24 cellular contexts compared by ENCODE assay signal in the genomic region with DNA sequence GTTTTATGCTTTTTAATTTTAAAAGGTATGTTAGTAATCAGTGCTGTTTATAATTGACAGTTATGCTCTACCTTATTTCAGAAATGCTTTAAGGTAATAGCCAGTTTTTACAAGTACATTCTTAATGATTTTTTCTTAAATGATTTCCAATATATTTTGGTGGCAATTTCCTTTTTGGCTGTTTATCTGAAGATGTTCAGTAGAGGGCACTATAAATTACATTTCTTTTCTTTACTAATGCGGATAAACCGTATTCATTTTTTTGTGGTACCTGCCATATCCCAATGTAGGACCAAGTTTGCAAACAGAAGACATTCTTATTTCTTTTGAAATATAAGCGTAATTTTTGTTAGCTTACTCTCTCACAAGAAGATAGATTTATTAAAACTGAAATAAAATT.
A peak's percentile ranks its signal among the peaks of the same experiment; 100 is the strongest.
DNase-seq lines count a peak whose midpoint lies in the region; ATAC-seq, FAIRE-seq and TF ChIP-seq lines count a peak whose summit lies in the region.
"Had no signal": no experiment of that assay in that cellular context is flagged by ENCODE, and none has a peak within 500 bp of the region (broad histone marks: within the 10 kb centered on the region; RNA-seq: fewer than 3 reads in every experiment).

No MANE protein-coding gene starts in this region.

- H3K27ac Mint-ChIP-seq in activated T-helper 17 cell treated with anti-CD3 and anti-CD28 coated beads, Interleukin-2, amount 50 U/mL, for 72 hours = no peak overlapping the region
- H3K27ac Mint-ChIP-seq: activated CD8-positive, alpha-beta T cell treated with anti-CD3 and anti-CD28 coated beads, Interleukin-2, amount 10 ng/mL, durations not matched to agents 7 days and 5 days; activated naive CD4-positive, alpha-beta T cell treated with anti-CD3 and anti-CD28 coated beads, Interleukin-2, amount 50 U/mL, for 24 hours; memory B cell; nephron had no signal

- CTCF ChIA-PET in OCI-LY7 (lab: Charles Lee; ENCODE audit: unreplicated experiment) = no interaction called here

- peaks cover 27% of the 10 kb centered on the region for H3K4me1 Mint-ChIP-seq in activated T-helper 17 cell treated with anti-CD3 and anti-CD28 coated beads, Interleukin-2, amount 50 U/mL, for 72 hours
- H3K4me1 Mint-ChIP-seq: memory B cell had no signal

- intact Hi-C loops in OCI-LY7 (cut with micrococcal nuclease; ENCODE audit: unreplicated experiment) = no loop called here

- H2AFZ ChIP-seq in OCI-LY7 (ENCODE audit: low read length) = no peak overlapping the region

- no peak overlapping the region for H3K4me3 Mint-ChIP-seq in activated T-helper 17 cell treated with anti-CD3 and anti-CD28 coated beads, Interleukin-2, amount 50 U/mL, for 72 hours
- H3K4me3 Mint-ChIP-seq: activated CD8-positive, alpha-beta T cell treated with anti-CD3 and anti-CD28 coated beads, Interleukin-2, amount 10 ng/mL, durations not matched to agents 7 days and 5 days; activated naive CD4-positive, alpha-beta T cell treated with anti-CD3 and anti-CD28 coated beads, Interleukin-2, amount 50 U/mL, for 24 hours; memory B cell; nephron had no signal

- no peak overlapping the region for H3K4me2 ChIP-seq in DOHH2 (ENCODE audit: low read length)
- H3K4me2 ChIP-seq in OCI-LY7 (ENCODE audit: low read length) = no peak overlapping the region

- peak; percentile 77 for FAIRE-seq in A204.1 (lab: Jason Lieb, UNC)
- peak; percentile 24 for FAIRE-seq in islet of Langerhans (lab: Jason Lieb, UNC)
- FAIRE-seq: colon had no signal

- H3K4me1 ChIP-seq in DOHH2 (ENCODE audit: control insufficient read depth, low read length) (peaks cover 4% of the 10 kb centered on the region; the same call in 1 of the 2 replicates), OCI-LY7 (ENCODE audit: insufficient read depth, low read length, poor library complexity, severe bottlenecking) (peaks cover 10% of the 10 kb centered on the region)
- H3K4me1 ChIP-seq: Caco-2, Peyer's patch, suprapubic skin had no signal

- TF ChIP-seq CTCF in DOHH2 (IDR thresholded peaks at IDR 0.05; ENCODE audit: low read depth, low read length, poor library complexity, severe bottlenecking) (peak; percentile 38), OCI-LY7 (conservative IDR thresholded peaks at IDR 0.05; ENCODE audit: low read length) (peak; percentile 69)

- no TSS peak for BruUV-seq in OCI-LY7 (replicated peaks; lab: Mats Ljungman, UMichigan)

- peaks cover 97% of the 10 kb centered on the region for H3K36me3 Mint-ChIP-seq in activated T-helper 17 cell treated with anti-CD3 and anti-CD28 coated beads, Interleukin-2, amount 50 U/mL, for 72 hours (ENCODE audit: low read depth)

- no peaks in the 10 kb centered on the region for H3K27me3 ChIP-seq in DOHH2 (ENCODE audit: control insufficient read depth, low read length)
- H3K27me3 ChIP-seq: MG63, Peyer's patch, suprapubic skin had no signal

- no peak for DNase-seq in OCI-LY7 (ENCODE audit: low spot score)
- no peak for DNase-seq in stimulated activated CD4-positive, alpha-beta T cell treated with anti-CD3 and anti-CD28 coated beads, Interleukin-15, amount 100 ng/mL, for 24 hours
- no peak for DNase-seq in activated gamma-delta T cell treated with Interleukin-2 at 50 U/mL for 16 hours
- no peak for DNase-seq in left lobe of liver (ENCODE audit: low spot score)
- DNase-seq: activated CD8-positive, alpha-beta T cell treated with anti-CD3 and anti-CD28 coated beads, Interleukin-2, amount 10 ng/mL, durations not matched to agents 7 days and 5 days; activated T-cell treated with anti-CD3 and anti-CD28 coated beads, Interleukin-2, amount 50 U/mL, for 48 hours; Caco-2; foreskin fibroblast; GOT3; MG63; NCI-H1436 treated with DMSO at 0.1 percent for 48 hours; NCI-H748 treated with DMSO at 0.1 percent for 48 hours; Peyer's patch; stimulated activated CD4-positive, alpha-beta T cell treated with anti-CD3 and anti-CD28 coated beads, Interleukin-12 subunit alpha, Interleukin-12 subunit beta, amount 100 ng/mL, for 4 hours; T-helper 9 cell had no signal

- H3K27me3 Mint-ChIP-seq in activated T-helper 17 cell treated with anti-CD3 and anti-CD28 coated beads, Interleukin-2, amount 50 U/mL, for 72 hours = no peaks in the 10 kb centered on the region
- H3K27me3 Mint-ChIP-seq: activated naive CD4-positive, alpha-beta T cell treated with anti-CD3 and anti-CD28 coated beads, Interleukin-2, amount 50 U/mL, for 24 hours; memory B cell had no signal

- no peaks in the 10 kb centered on the region for H3F3A ChIP-seq in DOHH2 (ENCODE audit: control insufficient read depth, insufficient read depth)

- H3K4me3 ChIP-seq in DOHH2 (ENCODE audit: low read length) = no peak overlapping the region
- no peak overlapping the region for H3K4me3 ChIP-seq in OCI-LY7 (ENCODE audit: low read depth, low read length, poor library complexity, severe bottlenecking)
- H3K4me3 ChIP-seq: MG63, Peyer's patch, suprapubic skin had no signal

- H4K20me1 ChIP-seq in DOHH2 (ENCODE audit: control insufficient read depth, insufficient read depth, low read depth, low read length) (no peaks in the 10 kb centered on the region; the same call in 1 of the 2 replicates), OCI-LY7 (ENCODE audit: insufficient read depth, low read length) (no peaks in the 10 kb centered on the region)

- no peak for ATAC-seq in activated T-helper 17 cell treated with anti-CD3 and anti-CD28 coated beads, Interleukin-2, amount 50 U/mL, for 72 hours (replicated peaks)
- ATAC-seq in left lobe of liver = no peak
- ATAC-seq: activated CD8-positive, alpha-beta T cell treated with anti-CD3 and anti-CD28 coated beads, Interleukin-2, amount 10 ng/mL, durations not matched to agents 7 days and 5 days had no signal

- POLR2A ChIA-PET in OCI-LY7 (lab: Charles Lee) = interaction anchor here (0.6 kb wide), 1 partner anchor 316 kb away, joined by 3 read pairs; no protein-coding TSS in a partner anchor

- no peaks in the 10 kb centered on the region for H3K9me3 Mint-ChIP-seq in activated T-helper 17 cell treated with anti-CD3 and anti-CD28 coated beads, Interleukin-2, amount 50 U/mL, for 72 hours
- H3K9me3 Mint-ChIP-seq: activated naive CD4-positive, alpha-beta T cell treated with anti-CD3 and anti-CD28 coated beads, Interleukin-2, amount 50 U/mL, for 24 hours; memory B cell; nephron had no signal

- no peaks in the 10 kb centered on the region for H3K79me2 ChIP-seq in DOHH2 (ENCODE audit: control insufficient read depth, low read length)
- no peaks in the 10 kb centered on the region for H3K79me2 ChIP-seq in OCI-LY7 (ENCODE audit: insufficient read depth, low read depth, low read length)

- H3K9me3 ChIP-seq in DOHH2 (ENCODE audit: control insufficient read depth, insufficient read depth, low read length) = no peaks in the 10 kb centered on the region
- H3K9me3 ChIP-seq in OCI-LY7 (ENCODE audit: low read length) = no peaks in the 10 kb centered on the region
- H3K9me3 ChIP-seq: Caco-2, MG63, Peyer's patch, suprapubic skin had no signal

- H3K9me2 ChIP-seq in DOHH2 (replicated peaks; ENCODE audit: control insufficient read depth, low read length) (no peaks in the 10 kb centered on the region), OCI-LY7 (ENCODE audit: insufficient read depth, low read length) (no peaks in the 10 kb centered on the region)

- H3K27ac ChIP-seq in DOHH2 (ENCODE audit: low read depth, low read length) (no peak overlapping the region), OCI-LY7 (ENCODE audit: low read depth, low read length, poor library complexity, severe bottlenecking) (no peak overlapping the region)
- H3K27ac ChIP-seq: Peyer's patch, suprapubic skin had no signal

- H3K36me3 ChIP-seq in DOHH2 (ENCODE audit: control insufficient read depth, low read length) (peaks cover 64% of the 10 kb centered on the region), OCI-LY7 (ENCODE audit: insufficient read depth, low read length) (peaks cover 88% of the 10 kb centered on the region)
